ENCODE assay signal across 1 cellular context in the genomic region with DNA sequence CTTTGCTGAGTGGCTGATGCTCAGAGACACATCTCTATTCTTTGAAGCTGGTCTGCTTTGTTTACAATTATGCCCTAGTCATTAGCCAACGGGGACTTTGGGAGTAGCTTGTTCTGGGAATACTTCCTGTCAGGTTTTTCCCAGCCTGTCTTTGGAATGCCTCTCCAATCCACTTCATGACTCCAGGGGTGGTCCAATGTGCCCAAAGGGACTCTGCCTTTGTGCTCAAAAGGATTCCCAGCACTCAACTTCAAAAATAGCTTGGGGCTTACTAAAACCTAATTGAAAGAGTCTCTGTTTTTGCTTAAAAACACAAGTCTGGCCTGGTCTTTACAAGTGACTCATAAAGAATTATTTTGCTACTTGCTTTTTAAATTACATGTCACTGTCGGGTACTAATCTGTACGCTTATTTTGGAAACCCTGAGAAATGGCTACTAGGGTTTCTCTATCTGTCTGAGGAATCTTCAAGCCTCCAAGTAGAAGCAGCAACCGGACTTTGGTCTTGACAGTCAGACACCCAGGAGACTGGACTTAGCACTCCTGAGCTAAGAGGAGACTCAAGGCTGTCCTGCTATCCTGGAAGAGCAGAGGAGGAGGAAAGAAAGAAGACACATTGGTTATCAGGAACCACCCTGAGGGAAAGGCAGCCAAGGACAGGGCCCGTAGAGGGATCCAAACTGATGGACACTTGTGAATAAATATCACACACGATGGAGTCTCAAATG.
TF ChIP-seq lines count a peak whose summit lies in the region.

No MANE protein-coding gene starts in this region.

TF ChIP-seq in IMR-90, 13 proteins besides CTCF, POLR2A, EP300 and RAD21:
- TF ChIP-seq CEBPB (IDR thresholded peaks at IDR 0.05; ENCODE audit: low read depth, low read length) (no peak), NFE2L2 (IDR thresholded peaks at IDR 0.05; ENCODE audit: low read depth, low read length) (no peak), FOS (IDR thresholded peaks at IDR 0.05; ENCODE audit: low read depth, low read length) (no peak)
